Comparison of ENCODE assay signal across 11 cellular contexts in genomic region chr5:68242743-68243142, GRCh38. TPM values are rescaled to one million over a fixed set of nuclear protein-coding genes. Genes with fewer than 3 reads are reported as not detected.
DNase-seq lines count a peak whose midpoint lies in the region; ATAC-seq and TF ChIP-seq lines count a peak whose summit lies in the region.
"Had no signal": no experiment of that assay in that cellular context is flagged by ENCODE, and none has a peak within 500 bp of the region (broad histone marks: within the 10 kb centered on the region; RNA-seq: fewer than 3 reads in every experiment).

No MANE protein-coding gene starts in this region.

- H3K36me3 ChIP-seq in mesenchymal stem cell (ENCODE audit: control insufficient read depth in 1 of 2, insufficient read depth in 2 of 2, low read depth in 1 of 2, low read length in 2 of 2) (peaks cover 0 to 6% of the 10 kb centered on the region in 2 experiments), uterus (no peaks in the 10 kb centered on the region)

- H4K91ac ChIP-seq in mesenchymal stem cell (ENCODE audit: low read length) = no peak overlapping the region

- no peak for TF ChIP-seq POLR2A in uterus (IDR thresholded peaks at IDR 0.05)

- no peak for DNase-seq in activated T-cell treated with anti-CD3 and anti-CD28 coated beads, Interleukin-2, amount 50 U/mL, for 72 hours
- no peak for DNase-seq in activated T-cell treated with anti-CD3 and anti-CD28 coated beads, Interleukin-2, amount 50 U/mL, for 1 hour
- DNase-seq in cardiac fibroblast (ENCODE audit: low read depth in 2 of 2) = peak; percentile 58 to 82
- DNase-seq in mesenchymal stem cell = peak; percentile 74
- no peak for DNase-seq in uterus
- no peak for DNase-seq in SKM-1 treated with dmso at 0.1 percent for 144 hours (lab: John Stamatoyannopoulos, UW; ENCODE audit: unreplicated experiment)
- DNase-seq in T-helper 2 cell treated with Interferon-gamma antibody and Interleukin-4, amounts not matched to agents 5 μg/mL and 100 μg/mL, for 36 hours (ENCODE audit: low spot score) = no peak
- no peak for DNase-seq in DMS 273 (lab: John Stamatoyannopoulos, UW; ENCODE audit: unreplicated experiment)
- DNase-seq: activated CD8-positive, alpha-beta memory T cell treated with anti-CD3 and anti-CD28 coated beads, Interleukin-2, amount 50 U/mL, for 4 hours; NCI-H1436; SHP77 treated with DMSO at 0.1 percent for 48 hours had no signal

- no peaks in the 10 kb centered on the region for H3K36me3 Mint-ChIP-seq in activated T-cell treated with anti-CD3 and anti-CD28 coated beads, Interleukin-2, amount 50 U/mL, for 72 hours (ENCODE audit: insufficient read depth in 2 of 2)
- peaks cover 24% of the 10 kb centered on the region for H3K36me3 Mint-ChIP-seq in T-helper 2 cell treated with Interferon-gamma antibody and Interleukin-4, amounts not matched to agents 5 μg/mL and 100 μg/mL, for 36 hours (ENCODE audit: low read depth)

- 68% methylated on average over 5 of the region's 5 CpGs for WGBS in mesenchymal stem cell

- H2AFZ ChIP-seq in mesenchymal stem cell (ENCODE audit: low read depth, low read length) = no peak overlapping the region

- intact Hi-C loops in uterus (cut with DNase I; ENCODE audit: low total_unique reads) = no loop called here

- H3K18ac ChIP-seq in mesenchymal stem cell (ENCODE audit: low read depth in 1 of 2, low read length in 2 of 2) = peak overlapping the region; percentile 5 to 37

- no peak overlapping the region for H2AK5ac ChIP-seq in mesenchymal stem cell (ENCODE audit: low read length, severe bottlenecking)

- H2BK15ac ChIP-seq in mesenchymal stem cell (ENCODE audit: low read depth, poor library complexity, severe bottlenecking) = no peak overlapping the region

- H2BK120ac ChIP-seq in mesenchymal stem cell (ENCODE audit: low read depth, low read length) = no peak overlapping the region

- H3K4me3 ChIP-seq in cardiac fibroblast (replicated peaks in 1 of 2; ENCODE audit: low read depth in 2 of 2, low read length in 2 of 2) (no peak overlapping the region), mesenchymal stem cell (ENCODE audit: insufficient read depth in 1 of 2, low read depth in 1 of 2, low read length in 2 of 2) (peak overlapping the region in 1 of 2 experiments; percentile 13), uterus (no peak overlapping the region)

- H3K4me1 ChIP-seq in mesenchymal stem cell (ENCODE audit: control insufficient read depth, insufficient read depth, low read depth, low read length) = peaks cover 7% of the 10 kb centered on the region
- peaks cover 6% of the 10 kb centered on the region in 2 donors for H3K4me1 ChIP-seq in uterus

- H3K23ac ChIP-seq in mesenchymal stem cell (ENCODE audit: low read length in 2 of 2) = no peak overlapping the region

- no peaks in the 10 kb centered on the region for H3K9me3 Mint-ChIP-seq in activated T-cell treated with anti-CD3 and anti-CD28 coated beads, Interleukin-2, amount 50 U/mL, for 72 hours
- H3K9me3 Mint-ChIP-seq in T-helper 2 cell treated with Interferon-gamma antibody and Interleukin-4, amounts not matched to agents 5 μg/mL and 100 μg/mL, for 36 hours = no peaks in the 10 kb centered on the region

- H2BK5ac ChIP-seq in mesenchymal stem cell (ENCODE audit: low read depth, low read length, poor library complexity, severe bottlenecking) = no peak overlapping the region

- H3K9me3 ChIP-seq in mesenchymal stem cell (ENCODE audit: control insufficient read depth, low read length) (no peaks in the 10 kb centered on the region), uterus (no peaks in the 10 kb centered on the region)

- H3K4ac ChIP-seq in mesenchymal stem cell (ENCODE audit: low read depth in 1 of 2, low read length in 2 of 2) = no peak overlapping the region

- H3K27ac ChIP-seq in mesenchymal stem cell (ENCODE audit: low read length, poor library complexity, severe bottlenecking) (no peak overlapping the region), uterus (peak overlapping the region; percentile 50 to 62)

- peaks cover 17% of the 10 kb centered on the region for H3K79me1 ChIP-seq in mesenchymal stem cell (replicated peaks; ENCODE audit: low read length, poor library complexity, severe bottlenecking)

- peak overlapping the region; percentile 95 for H3K27ac Mint-ChIP-seq in activated T-cell treated with anti-CD3 and anti-CD28 coated beads, Interleukin-2, amount 50 U/mL, for 72 hours
- H3K27ac Mint-ChIP-seq in T-helper 2 cell treated with Interferon-gamma antibody and Interleukin-4, amounts not matched to agents 5 μg/mL and 100 μg/mL, for 36 hours = no peak overlapping the region

- ATAC-seq in activated T-cell treated with anti-CD3 and anti-CD28 coated beads, Interleukin-2, amount 50 U/mL, for 72 hours (replicated peaks in 1 of 2) = no peak

- no peaks in the 10 kb centered on the region for H3K27me3 ChIP-seq in mesenchymal stem cell (ENCODE audit: control insufficient read depth in 1 of 2, insufficient read depth in 1 of 2, low read length in 2 of 2)
- H3K27me3 ChIP-seq in uterus = no peaks in the 10 kb centered on the region

- H3K27me3 Mint-ChIP-seq in activated T-cell treated with anti-CD3 and anti-CD28 coated beads, Interleukin-2, amount 50 U/mL, for 72 hours (ENCODE audit: low read depth) = no peaks in the 10 kb centered on the region
- H3K27me3 Mint-ChIP-seq in T-helper 2 cell treated with Interferon-gamma antibody and Interleukin-4, amounts not matched to agents 5 μg/mL and 100 μg/mL, for 36 hours (ENCODE audit: low read depth) = no peaks in the 10 kb centered on the region

- H4K8ac ChIP-seq in mesenchymal stem cell (ENCODE audit: low read length) = no peak overlapping the region

- TF ChIP-seq CTCF in cardiac fibroblast (IDR thresholded peaks at IDR 0.05; ENCODE audit: low read depth, low read length) = no peak
- no peak for TF ChIP-seq CTCF in uterus (IDR thresholded peaks at IDR 0.05)

- H3K4me1 Mint-ChIP-seq in activated T-cell treated with anti-CD3 and anti-CD28 coated beads, Interleukin-2, amount 50 U/mL, for 72 hours (ENCODE audit: low read depth) = peaks cover 82% of the 10 kb centered on the region
- peaks cover 55% of the 10 kb centered on the region for H3K4me1 Mint-ChIP-seq in T-helper 2 cell treated with Interferon-gamma antibody and Interleukin-4, amounts not matched to agents 5 μg/mL and 100 μg/mL, for 36 hours (ENCODE audit: low read depth)

- H2BK12ac ChIP-seq in mesenchymal stem cell (ENCODE audit: low read length in 2 of 2) = no peak overlapping the region

- H3K9ac ChIP-seq in mesenchymal stem cell (ENCODE audit: low read length) = peak overlapping the region; percentile 28

- H3K14ac ChIP-seq in mesenchymal stem cell (ENCODE audit: low read length in 2 of 2) = no peak overlapping the region

- H3K4me2 ChIP-seq in mesenchymal stem cell (ENCODE audit: low read length, poor library complexity, severe bottlenecking) = no peak overlapping the region

- peak overlapping the region; percentile 13 to 84 for H3K4me3 Mint-ChIP-seq in activated T-cell treated with anti-CD3 and anti-CD28 coated beads, Interleukin-2, amount 50 U/mL, for 72 hours
- no peak overlapping the region for H3K4me3 Mint-ChIP-seq in T-helper 2 cell treated with Interferon-gamma antibody and Interleukin-4, amounts not matched to agents 5 μg/mL and 100 μg/mL, for 36 hours

RNA-seq across cellular contexts. Expression of gene PIK3R1, which starts 27.2 kb away (rescaled TPM):
- total RNA-seq in activated T-cell treated with anti-CD3 and anti-CD28 coated beads, Interleukin-2, amount 50 U/mL, for 72 hours = 10 to 100 TPM; 46.5 to 74.2 TPM
- polyA plus RNA-seq in mesenchymal stem cell (2013, experiment 1 of 2) = 33.8 TPM
- 33.1 TPM for polyA plus RNA-seq in mesenchymal stem cell (2013, experiment 2 of 2)
- 100 to 1,000 TPM; 101 to 358 (median 190) TPM for total RNA-seq in uterus

Comparison
In these comparisons a context has a peak if more than half of its experiments do, and no peak if none do; other contexts are left out.
1. DNase-seq: peak in cardiac fibroblast (2 of 2) and mesenchymal stem cell (single experiment); none in activated T-cell treated with anti-CD3 and anti-CD28 coated beads, Interleukin-2, amount 50 U/mL, for 72 hours (0 of 2), activated T-cell treated with anti-CD3 and anti-CD28 coated beads, Interleukin-2, amount 50 U/mL, for 1 hour (single experiment), uterus (0 of 2), SKM-1 treated with dmso at 0.1 percent for 144 hours (single experiment), T-helper 2 cell treated with Interferon-gamma antibody and Interleukin-4, amounts not matched to agents 5 μg/mL and 100 μg/mL, for 36 hours (single experiment) and DMS 273 (single experiment).